ENCODE assay signal across 8 cellular contexts in the genomic region with DNA sequence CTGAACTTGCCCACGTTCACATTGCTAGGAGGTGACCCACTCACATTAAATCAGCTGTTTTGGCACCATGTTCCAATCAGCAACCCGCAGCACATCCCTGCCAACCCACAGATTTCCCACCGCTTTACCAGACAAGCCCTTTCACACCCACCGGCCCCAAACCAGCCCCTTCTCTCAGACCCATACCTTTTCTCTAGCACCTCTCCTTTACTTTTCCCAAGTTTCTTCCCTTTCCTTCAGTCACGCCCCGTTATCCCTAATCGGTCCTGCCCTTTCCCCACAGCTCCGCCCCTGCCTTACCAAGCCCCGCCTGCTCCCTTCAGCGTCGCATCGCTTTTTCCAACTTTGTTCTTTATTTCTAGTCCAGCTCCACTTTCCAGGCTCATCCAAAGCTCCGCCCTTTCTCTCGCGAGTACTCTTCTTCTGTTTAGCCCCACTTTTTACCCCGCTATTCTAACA. TPM values are rescaled to one million over a fixed set of nuclear protein-coding genes. Genes with fewer than 3 reads are reported as not detected.
DNase-seq lines count a peak whose midpoint lies in the region; ATAC-seq, FAIRE-seq and TF ChIP-seq lines count a peak whose summit lies in the region.

No MANE protein-coding gene starts in this region.

- H3K9me3 ChIP-seq in effector memory CD4-positive, alpha-beta T cell (ENCODE audit: control insufficient read depth, low read length): no peaks in the 10 kb centered on the region

- H3K4me3 Mint-ChIP-seq in naive B cell: peak overlapping the region; percentile 83 to 98 (median 94)

- H3K4me1 Mint-ChIP-seq in naive B cell: peaks cover 52 to 57% (median 52%) of the 10 kb centered on the region in 3 donors

- H3K9me3 Mint-ChIP-seq in naive B cell: no peaks in the 10 kb centered on the region

- peaks cover 20% of the 10 kb centered on the region for H3K4me1 ChIP-seq in effector memory CD4-positive, alpha-beta T cell (ENCODE audit: control insufficient read depth, insufficient read depth, low read length, poor library complexity, severe bottlenecking)

- H3K36me3 Mint-ChIP-seq in naive B cell: peaks cover 0 to 4% of the 10 kb centered on the region in 2 donors

- peaks cover 18% of the 10 kb centered on the region for H3K36me3 ChIP-seq in effector memory CD4-positive, alpha-beta T cell (ENCODE audit: control insufficient read depth, insufficient read depth, low read length)

- H3K27ac ChIP-seq in 22Rv1: peak overlapping the region; percentile 85
- peak overlapping the region; percentile 92 for H3K27ac ChIP-seq in effector memory CD4-positive, alpha-beta T cell (ENCODE audit: insufficient read depth, low read length, poor library complexity, severe bottlenecking)

- TF ChIP-seq POLR2A in GM12892 (IDR thresholded peaks at IDR 0.05; ENCODE audit: low read depth, low read length): no peak

- no peaks in the 10 kb centered on the region for H3K27me3 ChIP-seq in effector memory CD4-positive, alpha-beta T cell (replicated peaks; ENCODE audit: control insufficient read depth, insufficient read depth, low read length, poor library complexity, severe bottlenecking)

- no peak for DNase-seq in GM12892 (ENCODE audit: insufficient read length)
- peak; percentile 82 for DNase-seq in NCI-H69 (lab: John Stamatoyannopoulos, UW)
- no peak for DNase-seq in effector memory CD4-positive, alpha-beta T cell
- DNase-seq in naive B cell: no peak
- no peak for DNase-seq in AG20443 (ENCODE audit: low spot score)
- DNase-seq in RKO (ENCODE audit: low spot score): no peak

- peak overlapping the region; percentile 77 for H3K4me3 ChIP-seq in effector memory CD4-positive, alpha-beta T cell (ENCODE audit: insufficient read depth, low read depth, low read length, poor library complexity, severe bottlenecking)

- no peak for TF ChIP-seq CTCF in 22Rv1 (IDR thresholded peaks at IDR 0.05)

- FAIRE-seq in GM12892 (lab: Jason Lieb, UNC): peak; percentile 66

- H3K27ac Mint-ChIP-seq in naive B cell: peak overlapping the region; percentile 81 to 98 (median 97)

- no peaks in the 10 kb centered on the region for H3K27me3 Mint-ChIP-seq in naive B cell

- ATAC-seq in HG02870 (IDR thresholded peaks at IDR 0.05; ENCODE audit: unreplicated experiment) (peak; percentile 47), naive B cell (ENCODE audit: low read depth in 2 of 2) (peak; percentile 23 to 35)

RNA-seq across cellular contexts. Expression of a gene that starts 0.8 kb away (rescaled TPM):
- polyA plus RNA-seq in GM12892 (2012; ENCODE audit: missing spikeins): 6.1 TPM
- polyA plus RNA-seq in naive B cell (ENCODE audit: low read depth in 6 of 6): 10 to 100 TPM in 2 of 6 donors, 1 to 10 TPM in 4; 3.0 to 22.0 (median 9.0) TPM

RNA-seq across cellular contexts. Expression of a gene that starts 19.0 kb away (rescaled TPM):
- 18.4 TPM for polyA plus RNA-seq in GM12892 (2012; ENCODE audit: missing spikeins)
- polyA plus RNA-seq in naive B cell (ENCODE audit: low read depth in 6 of 6): 10 to 100 TPM; 23.2 to 35.1 (median 30.1) TPM

RNA-seq across cellular contexts. Expression of a gene that starts 27.1 kb away (rescaled TPM):
- polyA plus RNA-seq in GM12892 (2012; ENCODE audit: missing spikeins): not detected
- not detected for polyA plus RNA-seq in naive B cell (ENCODE audit: low read depth in 6 of 6)

RNA-seq across cellular contexts. Expression of a gene that starts 39.0 kb away (rescaled TPM):
- polyA plus RNA-seq in GM12892 (2012; ENCODE audit: missing spikeins): 3.3 TPM
- 1 to 10 TPM in 3 of 6 donors, under 1 TPM in 2, not detected in 1; 0.26 to 2.3 (median 1.2) TPM for polyA plus RNA-seq in naive B cell (ENCODE audit: low read depth in 6 of 6)
